12 cellular contexts compared by ENCODE assay signal in genomic region chr14:61217516-61217915, GRCh38.
"Had no signal": no experiment of that assay in that cellular context is flagged by ENCODE, and none has a peak within 500 bp of the region (broad histone marks: within the 10 kb centered on the region; RNA-seq: fewer than 3 reads in every experiment).

No MANE protein-coding gene starts in this region.

- H3K4me3 ChIP-seq: colonic mucosa, esophagus squamous epithelium, heart right ventricle, lower lobe of right lung, skin epidermis, thyroid gland had no signal

- H3K4me3 Mint-ChIP-seq: activated CD4-positive, alpha-beta memory T cell treated with anti-CD3 and anti-CD28 coated beads, Interleukin-2, amount 10 ng/mL, durations not matched to agents 7 days and 5 days had no signal

- H3K9me3 ChIP-seq: colonic mucosa, esophagus squamous epithelium, heart right ventricle, lower lobe of right lung, neutrophil, thyroid gland had no signal

- H3K4me1 ChIP-seq: colonic mucosa, lower lobe of right lung had no signal

- DNase-seq: activated CD4-positive, alpha-beta memory T cell treated with anti-CD3 and anti-CD28 coated beads, Interleukin-2, amount 10 ng/mL, durations not matched to agents 7 days and 5 days; activated CD8-positive, alpha-beta memory T cell treated with anti-CD3 and anti-CD28 coated beads, Interleukin-2, amount 50 U/mL, for 48 hours; activated naive CD4-positive, alpha-beta T cell; colonic mucosa; esophagus squamous epithelium; lower lobe of right lung; midbrain; T-helper 9 cell; thyroid gland had no signal

- H3K9me3 Mint-ChIP-seq: activated CD4-positive, alpha-beta memory T cell treated with anti-CD3 and anti-CD28 coated beads, Interleukin-2, amount 10 ng/mL, durations not matched to agents 7 days and 5 days had no signal

- H3K36me3 ChIP-seq: colonic mucosa, esophagus squamous epithelium, heart right ventricle, lower lobe of right lung, neutrophil, thyroid gland had no signal

- ATAC-seq: lower lobe of right lung had no signal

- H3K27ac Mint-ChIP-seq: activated CD4-positive, alpha-beta memory T cell treated with anti-CD3 and anti-CD28 coated beads, Interleukin-2, amount 10 ng/mL, durations not matched to agents 7 days and 5 days had no signal

- H3K27ac ChIP-seq: colonic mucosa, esophagus squamous epithelium, lower lobe of right lung, neutrophil, thyroid gland had no signal

- H3K27me3 ChIP-seq: colonic mucosa, thyroid gland had no signal
